Comparison of ENCODE assay signal across 8 cellular contexts in the genomic region with DNA sequence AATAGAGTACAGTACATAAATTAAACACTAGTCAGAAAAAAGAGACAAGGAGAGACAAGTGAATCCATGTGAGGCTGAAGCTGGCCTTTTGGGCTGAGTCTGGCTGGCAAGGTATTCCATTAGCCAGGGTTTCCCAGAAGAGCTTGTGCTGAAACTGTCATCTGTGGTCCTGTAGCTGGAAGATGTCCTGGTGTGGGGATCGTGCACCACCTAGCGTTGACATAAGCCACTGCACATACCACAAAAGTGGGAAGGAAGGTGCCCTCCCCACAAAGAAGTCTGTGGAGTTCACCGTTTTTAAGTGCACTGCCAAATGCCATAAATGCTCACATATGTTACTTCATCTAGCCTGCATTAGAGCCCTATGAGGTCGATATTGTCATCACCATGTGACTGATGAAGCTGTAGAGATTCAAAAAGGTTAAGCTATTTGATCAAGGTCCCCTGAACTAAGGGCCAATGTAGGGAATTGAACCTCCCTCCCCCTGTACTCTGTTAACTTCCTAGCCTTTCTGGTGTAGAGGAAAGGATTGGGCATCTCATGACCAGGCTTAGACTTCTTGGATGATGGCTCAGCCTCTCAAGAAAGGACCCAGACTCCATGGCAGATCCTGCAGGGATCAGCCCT. TPM values are rescaled to one million over a fixed set of nuclear protein-coding genes. Genes with fewer than 3 reads are reported as not detected.
DNase-seq lines count a peak whose midpoint lies in the region; ATAC-seq and TF ChIP-seq lines count a peak whose summit lies in the region.

No MANE protein-coding gene starts in this region.

- no peak overlapping the region for H3K9ac ChIP-seq in adipocyte (ENCODE audit: low read length)

- no peaks in the 10 kb centered on the region for H3K4me1 ChIP-seq in SJSA1 (replicated peaks)
- H3K4me1 ChIP-seq in adipocyte (ENCODE audit: control insufficient read depth, insufficient read depth, low read length): no peaks in the 10 kb centered on the region
- no peaks in the 10 kb centered on the region for H3K4me1 ChIP-seq in heart right ventricle
- no peaks in the 10 kb centered on the region for H3K4me1 ChIP-seq in psoas muscle

- H3K36me3 ChIP-seq in SJSA1 (no peaks in the 10 kb centered on the region), adipocyte (ENCODE audit: control insufficient read depth, insufficient read depth, low read length, severe bottlenecking) (no peaks in the 10 kb centered on the region), heart right ventricle (no peaks in the 10 kb centered on the region), psoas muscle (ENCODE audit: insufficient read depth in 1 of 2, low read depth in 1 of 2) (no peaks in the 10 kb centered on the region)

- no peak overlapping the region for H3K4me3 Mint-ChIP-seq in Calu3 (ENCODE audit: low read depth, unreplicated experiment)

- H3K4me1 Mint-ChIP-seq in Calu3 (ENCODE audit: low read depth, unreplicated experiment): no peaks in the 10 kb centered on the region

- BruUV-seq in Calu3 (replicated peaks; lab: Mats Ljungman, UMichigan): no TSS peak

- H3K27me3 Mint-ChIP-seq in Calu3 (ENCODE audit: unreplicated experiment): peaks cover 67% of the 10 kb centered on the region

- H3K4me3 ChIP-seq in SJSA1 (no peak overlapping the region), adipocyte (ENCODE audit: low read length) (no peak overlapping the region), heart right ventricle (no peak overlapping the region), psoas muscle (no peak overlapping the region)

- ATAC-seq in GM21515 (IDR thresholded peaks at IDR 0.05; ENCODE audit: unreplicated experiment): peak; percentile 68
- ATAC-seq in heart right ventricle: peak in 7 of 8 donors; percentile 63 to 92 (median 83)
- peak; percentile 77 to 91 (median 88) for ATAC-seq in psoas muscle

- H3K27ac Mint-ChIP-seq in Calu3 (ENCODE audit: unreplicated experiment): no peak overlapping the region

- DNase-seq in Calu3 (peak; percentile 69), SJSA1 (ENCODE audit: low read depth in 1 of 2, low spot score in 2 of 2) (peak; percentile 55 to 60), adipocyte (ENCODE audit: low read depth) (peak; percentile 80), heart right ventricle (peak; percentile 29 to 51), psoas muscle (peak; percentile 37 to 67), T1000 (lab: John Stamatoyannopoulos, UW) (no peak)

- CTCF ChIA-PET in Calu3 (lab: Charles Lee): interaction anchor here (0.6 to 2.9 kb wide), 18 partner anchors 8 to 459 kb away, joined by 3 to 30 read pairs (median 5); a partner anchor contains a TSS

- no peaks in the 10 kb centered on the region for H3K9me3 Mint-ChIP-seq in Calu3 (ENCODE audit: low read depth, unreplicated experiment)

- intact Hi-C loops in Calu3 (cut with micrococcal nuclease; ENCODE audit: unreplicated experiment): loop anchor here (1.0 to 2.0 kb wide), 3 partner anchors 163 to 456 kb away; no protein-coding TSS in a partner anchor
- intact Hi-C loops in heart right ventricle (cut with DNase I): loop anchor here (1.0 to 10.0 kb wide), 11 partner anchors 162 to 1008 kb away; no protein-coding TSS in a partner anchor
- intact Hi-C loops in psoas muscle (cut with DNase I): loop anchor here (2.0 to 10.0 kb wide), 2 partner anchors 459 to 965 kb away; no protein-coding TSS in a partner anchor

- peak; percentile 88 for TF ChIP-seq CTCF in Calu3 (IDR thresholded peaks at IDR 0.05; ENCODE audit: unreplicated experiment)
- peak; percentile 84 for TF ChIP-seq CTCF in LNCAP (IDR thresholded peaks at IDR 0.05)
- peak; percentile 83 to 93 (median 91) for TF ChIP-seq CTCF in heart right ventricle (IDR thresholded peaks at IDR 0.05)
- peak; percentile 91 for TF ChIP-seq CTCF in psoas muscle (IDR thresholded peaks at IDR 0.05)

- H3K27ac ChIP-seq in SJSA1 (no peak overlapping the region), heart right ventricle (no peak overlapping the region), psoas muscle (no peak overlapping the region)

- 0 to 3% methylated on average over 4 of the region's 4 CpGs for WGBS in heart right ventricle, 2 donors
- 0 to 1% (median 1%) methylated on average over 4 of the region's 4 CpGs for WGBS in psoas muscle, 3 donors

- no peaks in the 10 kb centered on the region for H3K36me3 Mint-ChIP-seq in Calu3 (ENCODE audit: insufficient read depth, unreplicated experiment)

- H3K9me3 ChIP-seq in SJSA1 (replicated peaks) (no peaks in the 10 kb centered on the region), adipocyte (ENCODE audit: control insufficient read depth, low read length) (no peaks in the 10 kb centered on the region), heart right ventricle (no peaks in the 10 kb centered on the region), psoas muscle (no peaks in the 10 kb centered on the region)

- H3K27me3 ChIP-seq in SJSA1 (replicated peaks): peaks cover 14% of the 10 kb centered on the region; the same call in 1 of the 2 replicates
- H3K27me3 ChIP-seq in adipocyte (replicated peaks; ENCODE audit: control insufficient read depth, insufficient read depth, low read length): peaks cover 37% of the 10 kb centered on the region
- H3K27me3 ChIP-seq in heart right ventricle: peaks cover 0 to 2% (median 0%) of the 10 kb centered on the region in 7 donors
- H3K27me3 ChIP-seq in psoas muscle (ENCODE audit: insufficient read depth in 3 of 3, low read length in 2 of 3): no peaks in the 10 kb centered on the region

RNA-seq across cellular contexts. Expression of a gene that starts 31.9 kb away (rescaled TPM):
- total RNA-seq in Calu3 (2022) (50.3 and 61.9 TPM in 2 replicates), heart right ventricle (1 to 10 TPM in 1 of 10 donors, under 1 TPM in 7, not detected in 2; 0.17 to 1.4 (median 0.53) TPM), psoas muscle (under 1 TPM in 3 of 4 donors, not detected in 1; 0.22 to 0.54 (median 0.25) TPM)
- 0.21 TPM in 1 of 2 replicates, not detected in the other for total RNA-seq in SJSA1 (2014; rRNA removed; shearing (Covaris generic))
- polyA plus RNA-seq in heart right ventricle (under 1 TPM; 0.65 to 0.66 TPM), psoas muscle (under 1 TPM; 0.13 to 0.43 (median 0.14) TPM)

RNA-seq across cellular contexts. Expression of a gene that starts 47.1 kb away (rescaled TPM):
- total RNA-seq in Calu3 (2022) (0.35 and 0.42 TPM in 2 replicates), heart right ventricle (under 1 TPM in 9 of 10 donors, not detected in 1; 0.08 to 0.46 (median 0.25) TPM), psoas muscle (under 1 TPM in 1 of 4 donors, not detected in 3; 0.13 TPM)
- 0.41 TPM in 1 of 2 replicates, not detected in the other for total RNA-seq in SJSA1 (2014; rRNA removed; shearing (Covaris generic))
- polyA plus RNA-seq in heart right ventricle (under 1 TPM; 0.09 to 0.37 TPM), psoas muscle (under 1 TPM; 0.01 to 0.04 (median 0.03) TPM)

Comparison
In these comparisons a context has a peak if more than half of its experiments do, and no peak if none do; other contexts are left out.
1. RNA of a gene that starts 31.9 kb away (total RNA-seq): 50.3 to 61.9 TPM in Calu3; 0.17 to 1.4 TPM in heart right ventricle, 0.22 to 0.54 TPM in psoas muscle and 0.21 TPM in SJSA1; every median in the first group is over 10 times any median in the second.
2. Peak in every context shown above with its lines, with median percentiles within 50 percentile points of each other: CTCF ChIP-seq and ATAC-seq.